In the genomic region with DNA sequence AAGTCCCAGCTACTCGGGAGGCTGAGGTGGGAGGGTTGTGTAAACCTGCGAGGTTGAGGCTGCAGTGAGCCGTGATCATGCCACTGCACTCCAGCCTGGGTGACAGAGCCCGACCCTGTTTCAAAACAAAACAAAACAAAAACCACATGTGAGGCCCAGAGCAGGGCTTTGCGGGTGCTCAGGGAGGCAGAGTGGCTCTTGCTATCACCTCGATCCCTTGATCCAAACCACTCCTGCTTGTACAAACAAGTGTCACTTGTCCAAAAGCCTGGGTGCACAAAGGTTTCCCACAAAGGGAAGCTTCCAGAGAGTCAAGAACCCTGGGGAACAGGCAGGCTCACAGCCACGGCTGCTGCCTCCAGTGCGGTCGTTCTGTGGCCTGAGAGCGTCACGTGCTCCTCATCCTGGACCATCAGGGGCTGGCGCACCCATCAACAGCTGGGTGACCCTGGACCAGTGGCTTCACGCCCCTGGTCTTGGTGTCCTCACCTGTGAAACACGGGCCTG, we compare ENCODE assay signal across 8 cellular contexts.
DNase-seq lines count a peak whose midpoint lies in the region; ATAC-seq, FAIRE-seq and TF ChIP-seq lines count a peak whose summit lies in the region.

No MANE protein-coding gene starts in this region.

- H3K27ac ChIP-seq in OCI-LY7 (ENCODE audit: low read depth, low read length, poor library complexity, severe bottlenecking) (no peak overlapping the region), mesendoderm (ENCODE audit: low read depth, low read length) (no peak overlapping the region), thoracic aorta (peak overlapping the region; percentile 75 to 77)

- H3K23ac ChIP-seq in mesendoderm (ENCODE audit: low read length) = no peak overlapping the region

- no peaks in the 10 kb centered on the region for H3K36me3 Mint-ChIP-seq in activated naive CD8-positive, alpha-beta T cell treated with anti-CD3 and anti-CD28 coated beads, Interleukin-2, amount 10 ng/mL, durations not matched to agents 7 days and 5 days

- H2BK15ac ChIP-seq in mesendoderm (replicated peaks; ENCODE audit: low read depth) = no peak overlapping the region

- ATAC-seq in activated naive CD8-positive, alpha-beta T cell treated with anti-CD3 and anti-CD28 coated beads, Interleukin-2, amount 10 ng/mL, durations not matched to agents 7 days and 5 days (ENCODE audit: low read depth) = peak; percentile 36
- ATAC-seq in thoracic aorta (ENCODE audit: insufficient number of reproducible peaks, low FRiP score, low read depth) = no peak

- peak overlapping the region; percentile 47; the same call in 1 of the 2 replicates for H3K4me2 ChIP-seq in OCI-LY7 (ENCODE audit: low read length)
- no peak overlapping the region for H3K4me2 ChIP-seq in mesendoderm (ENCODE audit: low read length)

- H2AK5ac ChIP-seq in mesendoderm (ENCODE audit: low read length) = peak overlapping the region; percentile 82

- WGBS in mesendoderm (ENCODE audit: extremely low coverage, insufficient coverage, low lambda C conversion rate) = no CpG with 5 or more reads among the region's 14 CpGs

- intact Hi-C loops in OCI-LY7 (cut with micrococcal nuclease; ENCODE audit: unreplicated experiment) = no loop called here

- H3K18ac ChIP-seq in mesendoderm (ENCODE audit: low read length) = peak overlapping the region; percentile 82

- H3K9me2 ChIP-seq in OCI-LY7 (ENCODE audit: insufficient read depth, low read length) = no peaks in the 10 kb centered on the region

- DNase-seq in activated T-cell treated with anti-CD3 and anti-CD28 coated beads for 1 hour (ENCODE audit: low read depth) (peak; percentile 36), activated T-cell treated with anti-CD3 and anti-CD28 coated beads for 4 hours (no peak), OCI-LY7 (ENCODE audit: low spot score) (no peak), mesendoderm (no peak), thoracic aorta (ENCODE audit: low spot score) (no peak), HTR-8/SVneo (ENCODE audit: insufficient read length, low spot score) (no peak), DMS114 treated with DMSO at 0.1 percent for 48 hours (lab: John Stamatoyannopoulos, UW; ENCODE audit: unreplicated experiment) (no peak)
- peak; percentile 62 for DNase-seq in activated naive CD8-positive, alpha-beta T cell treated with anti-CD3 and anti-CD28 coated beads, Interleukin-2, amount 10 ng/mL, durations not matched to agents 7 days and 5 days

- H3K56ac ChIP-seq in mesendoderm (ENCODE audit: low read length) = peak overlapping the region; percentile 88

- no peak overlapping the region for H2BK120ac ChIP-seq in mesendoderm (ENCODE audit: low read depth, low read length)

- TF ChIP-seq CTCF in OCI-LY7 (conservative IDR thresholded peaks at IDR 0.05; ENCODE audit: low read length) = no peak
- TF ChIP-seq CTCF in thoracic aorta (IDR thresholded peaks at IDR 0.05) = no peak

- no peaks in the 10 kb centered on the region for H3K79me1 ChIP-seq in mesendoderm (ENCODE audit: low read length)

- peaks cover 24% of the 10 kb centered on the region for H3K4me1 ChIP-seq in OCI-LY7 (ENCODE audit: insufficient read depth, low read length, poor library complexity, severe bottlenecking)
- peaks cover 9% of the 10 kb centered on the region for H3K4me1 ChIP-seq in mesendoderm (ENCODE audit: control insufficient read depth, low read depth, low read length)
- H3K4me1 ChIP-seq in thoracic aorta (ENCODE audit: control insufficient read depth in 1 of 2, low read depth in 2 of 2) = peaks cover 32 to 55% of the 10 kb centered on the region in 2 donors

- no peak for FAIRE-seq in HTR-8/SVneo (lab: Jason Lieb, UNC)

- peaks cover 1% of the 10 kb centered on the region for H3K9me3 Mint-ChIP-seq in activated naive CD8-positive, alpha-beta T cell treated with anti-CD3 and anti-CD28 coated beads, Interleukin-2, amount 10 ng/mL, durations not matched to agents 7 days and 5 days

- H3K27me3 ChIP-seq in mesendoderm (ENCODE audit: insufficient read depth, low read length, poor library complexity) (no peaks in the 10 kb centered on the region), thoracic aorta (replicated peaks; ENCODE audit: insufficient read depth) (no peaks in the 10 kb centered on the region)

- H4K8ac ChIP-seq in mesendoderm (ENCODE audit: low read depth, low read length) = no peak overlapping the region

- H3K36me3 ChIP-seq in OCI-LY7 (ENCODE audit: insufficient read depth, low read length) = no peaks in the 10 kb centered on the region
- H3K36me3 ChIP-seq in mesendoderm (ENCODE audit: control insufficient read depth, insufficient read depth, low read length) = no peaks in the 10 kb centered on the region
- no peaks in the 10 kb centered on the region for H3K36me3 ChIP-seq in thoracic aorta

- H3K4me3 ChIP-seq in OCI-LY7 (ENCODE audit: low read depth, low read length, poor library complexity, severe bottlenecking) (no peak overlapping the region), mesendoderm (ENCODE audit: low read length) (no peak overlapping the region), thoracic aorta (no peak overlapping the region)

- H3K9me3 ChIP-seq in OCI-LY7 (ENCODE audit: low read length) (no peaks in the 10 kb centered on the region), thoracic aorta (no peaks in the 10 kb centered on the region)

- H3K4me3 Mint-ChIP-seq in activated naive CD8-positive, alpha-beta T cell treated with anti-CD3 and anti-CD28 coated beads, Interleukin-2, amount 10 ng/mL, durations not matched to agents 7 days and 5 days = peak overlapping the region; percentile 37

- H3K27me3 Mint-ChIP-seq in activated naive CD8-positive, alpha-beta T cell treated with anti-CD3 and anti-CD28 coated beads, Interleukin-2, amount 10 ng/mL, durations not matched to agents 7 days and 5 days = peaks cover 10% of the 10 kb centered on the region

- H3K79me2 ChIP-seq in OCI-LY7 (ENCODE audit: insufficient read depth, low read depth, low read length) (no peaks in the 10 kb centered on the region), mesendoderm (ENCODE audit: control insufficient read depth, insufficient read depth, low read length) (no peaks in the 10 kb centered on the region)

- POLR2A ChIA-PET in OCI-LY7 (lab: Charles Lee) = interaction anchor here (0.5 to 1.2 kb wide), 2 partner anchors 10 to 18 kb away, joined by 5 to 7 read pairs; no protein-coding TSS in a partner anchor
- POLR2A ChIA-PET in activated naive CD8-positive, alpha-beta T cell treated with anti-CD3 and anti-CD28 coated beads, Interleukin-2, amount 10 ng/mL, durations not matched to agents 7 days and 5 days (lab: Charles Lee) = interaction anchor here (0.6 to 4.0 kb wide), 9 partner anchors 21 to 280 kb away, joined by 3 to 28 read pairs (median 3); partner anchors contain the start of gene IER5L

- peak overlapping the region; percentile 51 for H3K27ac Mint-ChIP-seq in activated naive CD8-positive, alpha-beta T cell treated with anti-CD3 and anti-CD28 coated beads, Interleukin-2, amount 10 ng/mL, durations not matched to agents 7 days and 5 days

- H3K4me1 Mint-ChIP-seq in activated naive CD8-positive, alpha-beta T cell treated with anti-CD3 and anti-CD28 coated beads, Interleukin-2, amount 10 ng/mL, durations not matched to agents 7 days and 5 days = peaks cover 19% of the 10 kb centered on the region

- no TSS peak for BruUV-seq in OCI-LY7 (replicated peaks; lab: Mats Ljungman, UMichigan)

- H4K20me1 ChIP-seq in OCI-LY7 (ENCODE audit: insufficient read depth, low read length) = no peaks in the 10 kb centered on the region

- peak overlapping the region; percentile 40; the same call in 1 of the 2 replicates for H2AFZ ChIP-seq in OCI-LY7 (ENCODE audit: low read length)

- H2BK5ac ChIP-seq in mesendoderm (ENCODE audit: low read length) = no peak overlapping the region

- CTCF ChIA-PET in OCI-LY7 (lab: Charles Lee; ENCODE audit: unreplicated experiment) = interaction anchor here (0.5 kb wide), 1 partner anchor 135 kb away, joined by 3 read pairs; no protein-coding TSS in a partner anchor

- H3K4ac ChIP-seq in mesendoderm (ENCODE audit: low read depth, low read length) = no peak overlapping the region

- H4K5ac ChIP-seq in mesendoderm (ENCODE audit: low read length) = no peak overlapping the region

- H3K9ac ChIP-seq in mesendoderm (ENCODE audit: low read length) = no peak overlapping the region

Comparison
In these comparisons a context has a peak if more than half of its experiments do, and no peak if none do; other contexts are left out.
1. DNase-seq: peak in activated T-cell treated with anti-CD3 and anti-CD28 coated beads for 1 hour (single experiment) and activated naive CD8-positive, alpha-beta T cell treated with anti-CD3 and anti-CD28 coated beads, Interleukin-2, amount 10 ng/mL, durations not matched to agents 7 days and 5 days (single experiment); none in activated T-cell treated with anti-CD3 and anti-CD28 coated beads for 4 hours (single experiment), OCI-LY7 (single experiment), mesendoderm (single experiment), thoracic aorta (single experiment), HTR-8/SVneo (single experiment) and DMS114 treated with DMSO at 0.1 percent for 48 hours (single experiment).
2. H3K27ac ChIP-seq: peak in thoracic aorta (2 of 2); none in OCI-LY7 (single experiment) and mesendoderm (single experiment).